10 cellular contexts compared by ENCODE assay signal in genomic region chr13:112583592-112584277, GRCh38. TPM values are rescaled to one million over a fixed set of nuclear protein-coding genes. Genes with fewer than 3 reads are reported as not detected.
A peak's percentile ranks its signal among the peaks of the same experiment; 100 is the strongest.
DNase-seq lines count a peak whose midpoint lies in the region; ATAC-seq and TF ChIP-seq lines count a peak whose summit lies in the region.
"Had no signal": no experiment of that assay in that cellular context is flagged by ENCODE, and none has a peak within 500 bp of the region (broad histone marks: within the 10 kb centered on the region; RNA-seq: fewer than 3 reads in every experiment).

No MANE protein-coding gene starts in this region.

- no peaks in the 10 kb centered on the region for H3K9me3 ChIP-seq in CD8-positive, alpha-beta memory T cell (ENCODE audit: low read length)

- ATAC-seq in GM19351 (IDR thresholded peaks at IDR 0.05; ENCODE audit: unreplicated experiment) (peak; percentile 38), HG03159 (IDR thresholded peaks at IDR 0.05; ENCODE audit: unreplicated experiment) (peak; percentile 48), activated B cell treated with CpG ODN at 0.5 μM for 24 hours (ENCODE audit: low read depth) (peak; percentile 62), GM19328 (IDR thresholded peaks at IDR 0.05; ENCODE audit: unreplicated experiment) (no peak)
- ATAC-seq: HCT116 had no signal

- peak overlapping the region; percentile 59 for H3K4me3 Mint-ChIP-seq in activated B cell treated with CpG ODN at 0.5 μM for 24 hours
- H3K4me3 Mint-ChIP-seq in CD8-positive, alpha-beta memory T cell: no peak overlapping the region

- H3K27me3 Mint-ChIP-seq in activated B cell treated with CpG ODN at 0.5 μM for 24 hours: no peaks in the 10 kb centered on the region
- H3K27me3 Mint-ChIP-seq in CD8-positive, alpha-beta memory T cell: no peaks in the 10 kb centered on the region

- DNase-seq in AML-193 (lab: John Stamatoyannopoulos, UW) (peak; percentile 97), activated B cell treated with CpG ODN at 0.5 μM for 24 hours (peak; percentile 27), NCI-H82 (lab: John Stamatoyannopoulos, UW) (no peak), cerebellum (ENCODE audit: low spot score) (no peak)
- no peak for DNase-seq in CD8-positive, alpha-beta memory T cell
- DNase-seq: NCI-H69 had no signal

- peaks cover 59% of the 10 kb centered on the region for H3K4me1 Mint-ChIP-seq in activated B cell treated with CpG ODN at 0.5 μM for 24 hours
- H3K4me1 Mint-ChIP-seq in CD8-positive, alpha-beta memory T cell: peaks cover 54 to 75% (median 69%) of the 10 kb centered on the region in 3 donors

- H3K27ac Mint-ChIP-seq in activated B cell treated with CpG ODN at 0.5 μM for 24 hours: peak overlapping the region; percentile 80
- H3K27ac Mint-ChIP-seq in CD8-positive, alpha-beta memory T cell: peak overlapping the region in 4 of 8 donors; percentile 1 to 70 (median 55)

- no peaks in the 10 kb centered on the region for H3K9me3 Mint-ChIP-seq in activated B cell treated with CpG ODN at 0.5 μM for 24 hours
- H3K9me3 Mint-ChIP-seq in CD8-positive, alpha-beta memory T cell: no peaks in the 10 kb centered on the region

- H3K27ac ChIP-seq in CD8-positive, alpha-beta memory T cell (ENCODE audit: low read depth, low read length): no peak overlapping the region

- no peak for TF ChIP-seq CTCF in activated B cell treated with CpG ODN at 0.5 μM for 24 hours (IDR thresholded peaks at IDR 0.05)

- H3K36me3 ChIP-seq in CD8-positive, alpha-beta memory T cell (ENCODE audit: insufficient read depth, low read length): no peaks in the 10 kb centered on the region

- no peaks in the 10 kb centered on the region for H3K27me3 ChIP-seq in CD8-positive, alpha-beta memory T cell (ENCODE audit: insufficient read depth, low read length, poor library complexity, severe bottlenecking)

- H3K4me1 ChIP-seq in CD8-positive, alpha-beta memory T cell (ENCODE audit: insufficient read depth, low read length): peaks cover 16% of the 10 kb centered on the region

- peaks cover 9% of the 10 kb centered on the region for H3K36me3 Mint-ChIP-seq in activated B cell treated with CpG ODN at 0.5 μM for 24 hours (ENCODE audit: low read depth)
- peaks cover 2 to 19% (median 7%) of the 10 kb centered on the region in 3 donors for H3K36me3 Mint-ChIP-seq in CD8-positive, alpha-beta memory T cell

- H3K4me3 ChIP-seq in CD8-positive, alpha-beta memory T cell (ENCODE audit: low read length): no peak overlapping the region

- CTCF ChIA-PET in activated B cell treated with CpG ODN at 0.5 μM for 24 hours (lab: Charles Lee): no interaction called here
- CTCF ChIA-PET in CD8-positive, alpha-beta memory T cell (lab: Charles Lee): interaction anchor here (0.8 to 1.8 kb wide), 2 partner anchors 10 to 22 kb away, joined by 3 read pairs; no protein-coding TSS in a partner anchor

- intact Hi-C loops in activated B cell treated with CpG ODN at 0.5 μM for 24 hours (cut with micrococcal nuclease): loop anchor here (5.0 to 10.0 kb wide), 3 partner anchors 36 to 1869 kb away; partner anchors contain the start of genes ING1 and LAMP1

- POLR2A ChIA-PET in activated B cell treated with CpG ODN at 0.5 μM for 24 hours (lab: Charles Lee): no interaction called here
- POLR2A ChIA-PET in CD8-positive, alpha-beta memory T cell (lab: Charles Lee): no interaction called here

RNA-seq across cellular contexts. Expression of gene TUBGCP3, which starts 4.2 kb away (rescaled TPM):
- total RNA-seq in activated B cell treated with CpG ODN at 0.5 μM for 24 hours (47.9 and 57.4 TPM in 2 replicates), cerebellum (45.8 TPM)
- total RNA-seq in CD8-positive, alpha-beta memory T cell: 10 to 100 TPM; 45.8 to 47.0 TPM
- polyA plus RNA-seq in CD8-positive, alpha-beta memory T cell: 16.8 TPM

Comparison
In these comparisons a context has a peak if more than half of its experiments do, and no peak if none do; other contexts are left out.
1. DNase-seq: peak in AML-193 (2 of 2) and activated B cell treated with CpG ODN at 0.5 μM for 24 hours (single experiment); none in NCI-H82 (single experiment), cerebellum (single experiment) and CD8-positive, alpha-beta memory T cell (0 of 5).